33 cellular contexts compared by ENCODE assay signal in the genomic region with DNA sequence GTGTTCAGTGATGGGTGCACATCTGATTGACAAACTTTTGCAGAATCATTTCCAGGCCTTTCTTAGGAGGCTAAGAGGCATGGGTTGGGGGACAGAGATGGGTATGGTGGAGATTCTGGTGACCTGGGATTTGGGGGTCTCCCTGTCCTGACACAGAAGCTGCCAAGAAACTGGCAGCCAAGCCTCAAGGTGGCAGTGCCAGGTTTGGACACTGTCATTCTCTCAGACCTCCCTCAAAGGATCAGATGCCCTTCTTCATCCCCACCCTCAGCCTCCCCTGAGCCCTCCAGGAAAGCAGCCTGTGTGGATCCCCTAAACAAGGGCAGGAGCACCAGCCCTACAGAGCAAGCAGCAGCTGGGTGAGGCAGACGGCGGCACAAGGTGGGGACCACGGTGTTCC. TPM values are rescaled to one million over a fixed set of nuclear protein-coding genes. Genes with fewer than 3 reads are reported as not detected.
DNase-seq lines count a peak whose midpoint lies in the region; ATAC-seq, FAIRE-seq and TF ChIP-seq lines count a peak whose summit lies in the region.
"Had no signal": no experiment of that assay in that cellular context is flagged by ENCODE, and none has a peak within 500 bp of the region (broad histone marks: within the 10 kb centered on the region; RNA-seq: fewer than 3 reads in every experiment).

No MANE protein-coding gene starts in this region.

- CTCF ChIA-PET in activated CD8-positive, alpha-beta T cell treated with anti-CD3 and anti-CD28 coated beads, Interleukin-2, amount 10 ng/mL, durations not matched to agents 7 days and 5 days (lab: Charles Lee), result no interaction called here
- CTCF ChIA-PET in activated CD8-positive, alpha-beta T cell treated with anti-CD3 and anti-CD28 coated beads for 36 hours (lab: Charles Lee), result no interaction called here

- no peak for TF ChIP-seq CTCF in activated CD8-positive, alpha-beta T cell treated with anti-CD3 and anti-CD28 coated beads for 36 hours (IDR thresholded peaks at IDR 0.05)
- TF ChIP-seq CTCF in astrocyte (IDR thresholded peaks at IDR 0.05; ENCODE audit: insufficient read depth, low read depth, low read length), result no peak
- TF ChIP-seq CTCF in endodermal cell (conservative IDR thresholded peaks at IDR 0.05), result no peak
- TF ChIP-seq CTCF in neural progenitor cell (IDR thresholded peaks at IDR 0.05), result no peak
- TF ChIP-seq CTCF in nephron progenitor cell (IDR thresholded peaks at IDR 0.05), result no peak

- 98 to 100% methylated on average over 2 to 3 of the region's 3 CpGs for WGBS in endodermal cell (ENCODE audit: insufficient coverage in 1 of 2, insufficient read length in 1 of 2), 2 experiments

- H3K4me2 ChIP-seq in astrocyte (ENCODE audit: low read length) (no peak overlapping the region), neural progenitor cell (no peak overlapping the region)
- H3K4me2 ChIP-seq: BLaER1 had no signal

- peak; percentile 13 for DNase-seq in activated CD8-positive, alpha-beta T cell treated with anti-CD3 and anti-CD28 coated beads, Interleukin-2, amount 10 ng/mL, durations not matched to agents 7 days and 5 days
- DNase-seq in activated CD8-positive, alpha-beta T cell treated with anti-CD3 and anti-CD28 coated beads for 36 hours, result no peak
- DNase-seq in astrocyte (ENCODE audit: low read depth) (no peak), endodermal cell (peak; percentile 20), neural progenitor cell (ENCODE audit: low spot score) (no peak), nephron progenitor cell (no peak), NCI-H524 (lab: John Stamatoyannopoulos, UW) (no peak)
- DNase-seq: 8988T; ACHN; BE2C; C1 segment of cervical spinal cord; CD4-positive, alpha-beta memory T cell; CD4-positive, CD25-positive, alpha-beta regulatory T cell; CD8-positive, alpha-beta memory T cell; COR-L47; DMS 273 treated with DMSO at 0.1 percent for 48 hours; DMS153; DMS53; DMS79; DND-41; EL; GDM1 had no signal

- no peak overlapping the region for H3K9ac ChIP-seq in astrocyte (ENCODE audit: low read length)
- H3K9ac ChIP-seq in endodermal cell (ENCODE audit: extremely low read depth, low read length, poor library complexity, severe bottlenecking), result no peak overlapping the region
- H3K9ac ChIP-seq in neural progenitor cell, result no peak overlapping the region
- H3K9ac ChIP-seq: BLaER1 had no signal

- H3K79me2 ChIP-seq in astrocyte (ENCODE audit: insufficient read depth, low read length) (no peaks in the 10 kb centered on the region), neural progenitor cell (ENCODE audit: low read depth) (no peaks in the 10 kb centered on the region)

- H3K4me3 Mint-ChIP-seq in activated CD8-positive, alpha-beta T cell treated with anti-CD3 and anti-CD28 coated beads, Interleukin-2, amount 10 ng/mL, durations not matched to agents 7 days and 5 days, result no peak overlapping the region
- H3K4me3 Mint-ChIP-seq in activated CD8-positive, alpha-beta T cell treated with anti-CD3 and anti-CD28 coated beads for 36 hours, result no peak overlapping the region
- H3K4me3 Mint-ChIP-seq in astrocyte (ENCODE audit: unreplicated experiment) (no peak overlapping the region), endodermal cell (no peak overlapping the region), neural progenitor cell (no peak overlapping the region), nephron progenitor cell (no peak overlapping the region)
- H3K4me3 Mint-ChIP-seq: CD14-positive monocyte; CD4-positive, alpha-beta memory T cell; CD4-positive, CD25-positive, alpha-beta regulatory T cell; CD8-positive, alpha-beta memory T cell had no signal

- H3F3A ChIP-seq in neural progenitor cell (ENCODE audit: low read depth), result no peaks in the 10 kb centered on the region

- no peaks in the 10 kb centered on the region for H3K4me1 Mint-ChIP-seq in activated CD8-positive, alpha-beta T cell treated with anti-CD3 and anti-CD28 coated beads, Interleukin-2, amount 10 ng/mL, durations not matched to agents 7 days and 5 days (ENCODE audit: low read depth)
- no peaks in the 10 kb centered on the region for H3K4me1 Mint-ChIP-seq in activated CD8-positive, alpha-beta T cell treated with anti-CD3 and anti-CD28 coated beads for 36 hours (ENCODE audit: low read depth)
- H3K4me1 Mint-ChIP-seq in astrocyte (ENCODE audit: low read depth, unreplicated experiment) (peaks cover 18% of the 10 kb centered on the region), endodermal cell (no peaks in the 10 kb centered on the region), neural progenitor cell (peaks cover 23% of the 10 kb centered on the region), nephron progenitor cell (peaks cover 5% of the 10 kb centered on the region)
- H3K4me1 Mint-ChIP-seq: CD14-positive monocyte; CD4-positive, alpha-beta memory T cell; CD8-positive, alpha-beta memory T cell had no signal

- H4K20me1 ChIP-seq in astrocyte (ENCODE audit: insufficient read depth, low read length) (no peaks in the 10 kb centered on the region), neural progenitor cell (ENCODE audit: low read depth) (no peaks in the 10 kb centered on the region)
- H4K20me1 ChIP-seq: BLaER1 had no signal

- no peaks in the 10 kb centered on the region for H3K9me3 Mint-ChIP-seq in activated CD8-positive, alpha-beta T cell treated with anti-CD3 and anti-CD28 coated beads, Interleukin-2, amount 10 ng/mL, durations not matched to agents 7 days and 5 days (ENCODE audit: insufficient read depth)
- H3K9me3 Mint-ChIP-seq in activated CD8-positive, alpha-beta T cell treated with anti-CD3 and anti-CD28 coated beads for 36 hours, result no peaks in the 10 kb centered on the region
- peaks cover 9% of the 10 kb centered on the region for H3K9me3 Mint-ChIP-seq in astrocyte (ENCODE audit: unreplicated experiment)
- H3K9me3 Mint-ChIP-seq in endodermal cell, result no peaks in the 10 kb centered on the region
- H3K9me3 Mint-ChIP-seq in neural progenitor cell, result peaks cover 5% of the 10 kb centered on the region
- no peaks in the 10 kb centered on the region for H3K9me3 Mint-ChIP-seq in nephron progenitor cell
- H3K9me3 Mint-ChIP-seq: CD4-positive, alpha-beta memory T cell had no signal

- POLR2A ChIA-PET in activated CD8-positive, alpha-beta T cell treated with anti-CD3 and anti-CD28 coated beads, Interleukin-2, amount 10 ng/mL, durations not matched to agents 7 days and 5 days (lab: Charles Lee), result no interaction called here
- POLR2A ChIA-PET in activated CD8-positive, alpha-beta T cell treated with anti-CD3 and anti-CD28 coated beads for 36 hours (lab: Charles Lee), result no interaction called here

- ATAC-seq in activated CD8-positive, alpha-beta T cell treated with anti-CD3 and anti-CD28 coated beads, Interleukin-2, amount 10 ng/mL, durations not matched to agents 7 days and 5 days, result no peak
- no peak for ATAC-seq in activated CD8-positive, alpha-beta T cell treated with anti-CD3 and anti-CD28 coated beads for 36 hours
- ATAC-seq in HG03135 (IDR thresholded peaks at IDR 0.05; ENCODE audit: unreplicated experiment), result no peak
- ATAC-seq: GM12878 had no signal

- intact Hi-C loops in activated CD8-positive, alpha-beta T cell treated with anti-CD3 and anti-CD28 coated beads for 36 hours (cut with micrococcal nuclease), result no loop called here

- no peak overlapping the region for H3K4me3 ChIP-seq in astrocyte (ENCODE audit: insufficient read depth, low read depth, low read length)
- no peak overlapping the region for H3K4me3 ChIP-seq in endodermal cell (ENCODE audit: low read length)
- H3K4me3 ChIP-seq in neural progenitor cell, result no peak overlapping the region
- H3K4me3 ChIP-seq: BLaER1, GM12878 had no signal

- H3K4me1 ChIP-seq in astrocyte (ENCODE audit: insufficient read depth, low read length) (peaks cover 12% of the 10 kb centered on the region), endodermal cell (ENCODE audit: control insufficient read depth, insufficient read depth, low read length) (no peaks in the 10 kb centered on the region), neural progenitor cell (peaks cover 10% of the 10 kb centered on the region)
- H3K4me1 ChIP-seq: BE2C, BLaER1 had no signal

- H3K27me3 ChIP-seq in astrocyte (ENCODE audit: insufficient read depth, low read length) (no peaks in the 10 kb centered on the region), endodermal cell (ENCODE audit: control insufficient read depth, insufficient read depth, low read length, poor library complexity, severe bottlenecking) (no peaks in the 10 kb centered on the region), neural progenitor cell (no peaks in the 10 kb centered on the region)
- H3K27me3 ChIP-seq: BE2C, BLaER1 had no signal

- H3K36me3 ChIP-seq in astrocyte (ENCODE audit: insufficient read depth, low read length) (no peaks in the 10 kb centered on the region), endodermal cell (ENCODE audit: control insufficient read depth, insufficient read depth, low read length) (no peaks in the 10 kb centered on the region), neural progenitor cell (no peaks in the 10 kb centered on the region)
- H3K36me3 ChIP-seq: BE2C, BLaER1 had no signal

- H3K36me3 Mint-ChIP-seq in activated CD8-positive, alpha-beta T cell treated with anti-CD3 and anti-CD28 coated beads, Interleukin-2, amount 10 ng/mL, durations not matched to agents 7 days and 5 days (ENCODE audit: low read depth), result no peaks in the 10 kb centered on the region
- H3K36me3 Mint-ChIP-seq in activated CD8-positive, alpha-beta T cell treated with anti-CD3 and anti-CD28 coated beads for 36 hours (ENCODE audit: low read depth), result no peaks in the 10 kb centered on the region
- H3K36me3 Mint-ChIP-seq in astrocyte (ENCODE audit: low read depth, unreplicated experiment) (peaks cover 2% of the 10 kb centered on the region), endodermal cell (ENCODE audit: low read depth) (no peaks in the 10 kb centered on the region), neural progenitor cell (peaks cover 2% of the 10 kb centered on the region), nephron progenitor cell (ENCODE audit: low read depth) (no peaks in the 10 kb centered on the region)
- H3K36me3 Mint-ChIP-seq: CD14-positive monocyte; CD4-positive, alpha-beta memory T cell; CD4-positive, CD25-positive, alpha-beta regulatory T cell; CD8-positive, alpha-beta memory T cell had no signal

- H3K27ac Mint-ChIP-seq in activated CD8-positive, alpha-beta T cell treated with anti-CD3 and anti-CD28 coated beads, Interleukin-2, amount 10 ng/mL, durations not matched to agents 7 days and 5 days, result no peak overlapping the region
- H3K27ac Mint-ChIP-seq in activated CD8-positive, alpha-beta T cell treated with anti-CD3 and anti-CD28 coated beads for 36 hours, result no peak overlapping the region
- H3K27ac Mint-ChIP-seq in astrocyte (ENCODE audit: unreplicated experiment) (peak overlapping the region; percentile 58), endodermal cell (no peak overlapping the region), neural progenitor cell (peak overlapping the region; percentile 79), nephron progenitor cell (no peak overlapping the region)
- H3K27ac Mint-ChIP-seq: CD14-positive monocyte; CD4-positive, CD25-positive, alpha-beta regulatory T cell; CD8-positive, alpha-beta memory T cell had no signal

- H3K9me3 ChIP-seq in astrocyte (ENCODE audit: insufficient read depth, low read depth, low read length) (peaks cover 6% of the 10 kb centered on the region), endodermal cell (ENCODE audit: control insufficient read depth, low read length) (no peaks in the 10 kb centered on the region), neural progenitor cell (ENCODE audit: low read depth) (no peaks in the 10 kb centered on the region)
- H3K9me3 ChIP-seq: BE2C, BLaER1 had no signal

- no peak overlapping the region for H3K27ac ChIP-seq in astrocyte (ENCODE audit: low read depth, low read length)
- no peak overlapping the region for H3K27ac ChIP-seq in endodermal cell (ENCODE audit: low read depth, low read length)
- no peak overlapping the region for H3K27ac ChIP-seq in neural progenitor cell
- H3K27ac ChIP-seq: BLaER1 had no signal

- FAIRE-seq in astrocyte (lab: Jason Lieb, UNC), result no peak
- FAIRE-seq: A204.1, GM12878, GM12892, GM18507 had no signal

- H3K27me3 Mint-ChIP-seq in activated CD8-positive, alpha-beta T cell treated with anti-CD3 and anti-CD28 coated beads, Interleukin-2, amount 10 ng/mL, durations not matched to agents 7 days and 5 days (ENCODE audit: low read depth), result no peaks in the 10 kb centered on the region
- peaks cover 5% of the 10 kb centered on the region for H3K27me3 Mint-ChIP-seq in activated CD8-positive, alpha-beta T cell treated with anti-CD3 and anti-CD28 coated beads for 36 hours
- peaks cover 10% of the 10 kb centered on the region for H3K27me3 Mint-ChIP-seq in astrocyte (ENCODE audit: low read depth, unreplicated experiment)
- no peaks in the 10 kb centered on the region for H3K27me3 Mint-ChIP-seq in endodermal cell (ENCODE audit: insufficient read depth)
- peaks cover 5% of the 10 kb centered on the region for H3K27me3 Mint-ChIP-seq in neural progenitor cell (ENCODE audit: insufficient read depth, low read depth)
- peaks cover 26% of the 10 kb centered on the region for H3K27me3 Mint-ChIP-seq in nephron progenitor cell (ENCODE audit: low read depth, poor library complexity)

- H2AFZ ChIP-seq in astrocyte (ENCODE audit: low read depth, low read length) (no peak overlapping the region), neural progenitor cell (replicated peaks) (no peak overlapping the region)

RNA-seq across cellular contexts. Expression of gene MAS1L, which starts 18.1 kb away (rescaled TPM):
- total RNA-seq in activated CD8-positive, alpha-beta T cell treated with anti-CD3 and anti-CD28 coated beads, Interleukin-2, amount 10 ng/mL, durations not matched to agents 7 days and 5 days, result not detected
- not detected for total RNA-seq in activated CD8-positive, alpha-beta T cell treated with anti-CD3 and anti-CD28 coated beads for 36 hours
- total RNA-seq in astrocyte, result not detected in 2 replicates
- not detected for total RNA-seq in endodermal cell
- not detected for polyA plus RNA-seq in endodermal cell (2013, experiment 1 of 2)
- not detected for polyA plus RNA-seq in endodermal cell (2013, experiment 2 of 2)
- total RNA-seq in neural progenitor cell (ENCODE audit: low replicate concordance), result not detected in 2 replicates
- total RNA-seq: A673; CD4-positive, alpha-beta memory T cell; CD4-positive, CD25-positive, alpha-beta regulatory T cell; CD8-positive, alpha-beta memory T cell; Daoy; G401; GM12878 had no signal
- polyA plus RNA-seq: AG04450; CD14-positive monocyte; CD4-positive, alpha-beta memory T cell; CD4-positive, CD25-positive, alpha-beta regulatory T cell; CD8-positive, alpha-beta memory T cell; GM12878 had no signal

RNA-seq across cellular contexts. Expression of gene OR2H1, which starts 48.9 kb away (rescaled TPM):
- total RNA-seq in activated CD8-positive, alpha-beta T cell treated with anti-CD3 and anti-CD28 coated beads, Interleukin-2, amount 10 ng/mL, durations not matched to agents 7 days and 5 days, result not detected
- total RNA-seq in activated CD8-positive, alpha-beta T cell treated with anti-CD3 and anti-CD28 coated beads for 36 hours, result not detected
- not detected in 2 replicates for total RNA-seq in astrocyte
- total RNA-seq in endodermal cell, result not detected
- polyA plus RNA-seq in endodermal cell (2013, experiment 1 of 2), result not detected
- polyA plus RNA-seq in endodermal cell (2013, experiment 2 of 2), result not detected
- not detected in 2 replicates for total RNA-seq in neural progenitor cell (ENCODE audit: low replicate concordance)
- total RNA-seq: A673; CD4-positive, alpha-beta memory T cell; CD4-positive, CD25-positive, alpha-beta regulatory T cell; CD8-positive, alpha-beta memory T cell; Daoy; G401; GM12878 had no signal
- polyA plus RNA-seq: AG04450; CD14-positive monocyte; CD4-positive, alpha-beta memory T cell; CD4-positive, CD25-positive, alpha-beta regulatory T cell; CD8-positive, alpha-beta memory T cell; GM12878 had no signal

RNA-seq across cellular contexts. Expression of gene OR11A1, which starts 48.9 kb away (rescaled TPM):
- total RNA-seq in activated CD8-positive, alpha-beta T cell treated with anti-CD3 and anti-CD28 coated beads, Interleukin-2, amount 10 ng/mL, durations not matched to agents 7 days and 5 days, result not detected
- not detected for total RNA-seq in activated CD8-positive, alpha-beta T cell treated with anti-CD3 and anti-CD28 coated beads for 36 hours
- total RNA-seq in astrocyte, result not detected in 2 replicates
- total RNA-seq in endodermal cell, result not detected
- not detected for polyA plus RNA-seq in endodermal cell (2013, experiment 1 of 2)
- polyA plus RNA-seq in endodermal cell (2013, experiment 2 of 2), result not detected
- total RNA-seq in neural progenitor cell (ENCODE audit: low replicate concordance), result not detected in 2 replicates
- total RNA-seq: A673; CD4-positive, alpha-beta memory T cell; CD4-positive, CD25-positive, alpha-beta regulatory T cell; CD8-positive, alpha-beta memory T cell; Daoy; G401; GM12878 had no signal
- polyA plus RNA-seq: AG04450; CD14-positive monocyte; CD4-positive, alpha-beta memory T cell; CD4-positive, CD25-positive, alpha-beta regulatory T cell; CD8-positive, alpha-beta memory T cell; GM12878 had no signal

RNA-seq across cellular contexts. Expression of gene UBD, which starts 53.7 kb away (rescaled TPM):
- not detected for total RNA-seq in activated CD8-positive, alpha-beta T cell treated with anti-CD3 and anti-CD28 coated beads, Interleukin-2, amount 10 ng/mL, durations not matched to agents 7 days and 5 days
- under 1 TPM; 0.50 to 0.67 TPM for total RNA-seq in activated CD8-positive, alpha-beta T cell treated with anti-CD3 and anti-CD28 coated beads for 36 hours
- total RNA-seq in astrocyte, result 9.9 and 13.2 TPM in 2 replicates
- total RNA-seq in endodermal cell, result not detected
- polyA plus RNA-seq in endodermal cell (2013, experiment 1 of 2), result 0.21 TPM
- polyA plus RNA-seq in endodermal cell (2013, experiment 2 of 2), result not detected
- not detected in 2 replicates for total RNA-seq in neural progenitor cell (ENCODE audit: low replicate concordance)
- total RNA-seq: A673; CD4-positive, alpha-beta memory T cell; CD4-positive, CD25-positive, alpha-beta regulatory T cell had no signal
- polyA plus RNA-seq: AG04450; CD14-positive monocyte; CD4-positive, alpha-beta memory T cell; CD4-positive, CD25-positive, alpha-beta regulatory T cell; CD8-positive, alpha-beta memory T cell had no signal

Comparison
In these comparisons a context has a peak if more than half of its experiments do, and no peak if none do; other contexts are left out.
1. DNase-seq: peak in activated CD8-positive, alpha-beta T cell treated with anti-CD3 and anti-CD28 coated beads, Interleukin-2, amount 10 ng/mL, durations not matched to agents 7 days and 5 days (single experiment) and endodermal cell (single experiment); none in activated CD8-positive, alpha-beta T cell treated with anti-CD3 and anti-CD28 coated beads for 36 hours (single experiment), astrocyte (single experiment), neural progenitor cell (single experiment), nephron progenitor cell (single experiment) and NCI-H524 (0 of 2).
2. H3K27ac Mint-ChIP-seq: peak in astrocyte (single experiment) and neural progenitor cell (single experiment); none in activated CD8-positive, alpha-beta T cell treated with anti-CD3 and anti-CD28 coated beads, Interleukin-2, amount 10 ng/mL, durations not matched to agents 7 days and 5 days (single experiment), activated CD8-positive, alpha-beta T cell treated with anti-CD3 and anti-CD28 coated beads for 36 hours (single experiment), endodermal cell (single experiment) and nephron progenitor cell (single experiment).